1 cellular context compared by ENCODE assay signal in the genomic region with DNA sequence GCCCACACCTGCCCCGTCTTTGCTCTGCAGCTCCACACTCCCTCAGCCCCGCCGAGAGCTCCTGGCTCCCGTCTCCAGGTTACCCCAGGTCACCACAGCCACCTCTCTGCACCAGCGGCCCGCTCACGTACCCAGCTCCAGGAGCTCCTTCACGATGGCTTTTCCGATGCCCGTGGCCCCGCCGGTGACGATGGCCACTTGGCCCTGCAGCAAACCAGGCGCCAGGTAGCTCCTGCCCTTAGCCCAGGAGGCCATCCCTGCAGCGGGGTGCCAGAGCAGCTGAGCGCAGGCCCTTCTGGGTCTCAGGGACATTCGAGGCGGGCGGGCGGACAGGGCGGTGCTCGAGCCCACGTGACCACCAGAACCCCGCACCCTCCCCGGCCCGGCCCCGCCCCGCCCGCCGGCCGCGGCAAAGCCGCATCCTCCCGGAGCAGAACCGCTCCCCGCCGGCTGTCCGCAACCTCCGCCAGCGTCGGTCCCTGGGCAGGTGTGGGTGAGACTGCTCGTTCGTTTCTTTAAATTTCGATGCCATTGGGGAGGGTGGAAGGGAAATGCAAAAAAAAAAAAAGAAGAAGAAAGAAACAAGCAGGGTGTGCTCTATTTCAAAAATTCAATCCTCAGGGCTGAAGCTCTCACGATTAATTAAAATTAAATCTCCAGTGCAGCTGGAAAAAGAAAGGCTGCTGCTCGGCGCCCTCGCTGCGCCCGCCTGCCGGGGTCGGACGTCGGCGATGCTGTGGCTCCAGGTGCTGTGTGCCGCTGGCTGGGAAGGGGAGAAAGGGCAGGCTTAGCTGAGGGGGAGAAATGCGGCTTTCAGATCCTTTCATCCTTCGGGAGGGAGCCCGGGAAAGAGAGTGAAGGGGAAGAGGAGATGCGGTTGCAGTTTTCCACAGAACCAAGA.
TF ChIP-seq lines count a peak whose summit lies in the region.

A gene (minus strand): TSS at position 323 of the 901 bp plus-strand sequence. CDS start 68 bp downstream, at position 255.
A gene with protein sequence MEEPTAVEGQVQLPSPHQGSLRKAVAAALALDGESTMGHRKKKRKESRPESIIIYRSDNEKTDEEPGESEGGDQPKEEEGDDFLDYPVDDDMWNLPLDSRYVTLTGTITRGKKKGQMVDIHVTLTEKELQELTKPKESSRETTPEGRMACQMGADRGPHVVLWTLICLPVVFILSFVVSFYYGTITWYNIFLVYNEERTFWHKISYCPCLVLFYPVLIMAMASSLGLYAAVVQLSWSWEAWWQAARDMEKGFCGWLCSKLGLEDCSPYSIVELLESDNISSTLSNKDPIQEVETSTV (plus strand): TSS at position 433 of the 901 bp plus-strand sequence. CDS start 14,045 bp downstream, outside the sequence.

TF ChIP-seq in HepG2, 621 proteins besides CTCF, POLR2A, EP300 and RAD21 (continued from another document and continues in another):
- TF ChIP-seq, protein P1, sequence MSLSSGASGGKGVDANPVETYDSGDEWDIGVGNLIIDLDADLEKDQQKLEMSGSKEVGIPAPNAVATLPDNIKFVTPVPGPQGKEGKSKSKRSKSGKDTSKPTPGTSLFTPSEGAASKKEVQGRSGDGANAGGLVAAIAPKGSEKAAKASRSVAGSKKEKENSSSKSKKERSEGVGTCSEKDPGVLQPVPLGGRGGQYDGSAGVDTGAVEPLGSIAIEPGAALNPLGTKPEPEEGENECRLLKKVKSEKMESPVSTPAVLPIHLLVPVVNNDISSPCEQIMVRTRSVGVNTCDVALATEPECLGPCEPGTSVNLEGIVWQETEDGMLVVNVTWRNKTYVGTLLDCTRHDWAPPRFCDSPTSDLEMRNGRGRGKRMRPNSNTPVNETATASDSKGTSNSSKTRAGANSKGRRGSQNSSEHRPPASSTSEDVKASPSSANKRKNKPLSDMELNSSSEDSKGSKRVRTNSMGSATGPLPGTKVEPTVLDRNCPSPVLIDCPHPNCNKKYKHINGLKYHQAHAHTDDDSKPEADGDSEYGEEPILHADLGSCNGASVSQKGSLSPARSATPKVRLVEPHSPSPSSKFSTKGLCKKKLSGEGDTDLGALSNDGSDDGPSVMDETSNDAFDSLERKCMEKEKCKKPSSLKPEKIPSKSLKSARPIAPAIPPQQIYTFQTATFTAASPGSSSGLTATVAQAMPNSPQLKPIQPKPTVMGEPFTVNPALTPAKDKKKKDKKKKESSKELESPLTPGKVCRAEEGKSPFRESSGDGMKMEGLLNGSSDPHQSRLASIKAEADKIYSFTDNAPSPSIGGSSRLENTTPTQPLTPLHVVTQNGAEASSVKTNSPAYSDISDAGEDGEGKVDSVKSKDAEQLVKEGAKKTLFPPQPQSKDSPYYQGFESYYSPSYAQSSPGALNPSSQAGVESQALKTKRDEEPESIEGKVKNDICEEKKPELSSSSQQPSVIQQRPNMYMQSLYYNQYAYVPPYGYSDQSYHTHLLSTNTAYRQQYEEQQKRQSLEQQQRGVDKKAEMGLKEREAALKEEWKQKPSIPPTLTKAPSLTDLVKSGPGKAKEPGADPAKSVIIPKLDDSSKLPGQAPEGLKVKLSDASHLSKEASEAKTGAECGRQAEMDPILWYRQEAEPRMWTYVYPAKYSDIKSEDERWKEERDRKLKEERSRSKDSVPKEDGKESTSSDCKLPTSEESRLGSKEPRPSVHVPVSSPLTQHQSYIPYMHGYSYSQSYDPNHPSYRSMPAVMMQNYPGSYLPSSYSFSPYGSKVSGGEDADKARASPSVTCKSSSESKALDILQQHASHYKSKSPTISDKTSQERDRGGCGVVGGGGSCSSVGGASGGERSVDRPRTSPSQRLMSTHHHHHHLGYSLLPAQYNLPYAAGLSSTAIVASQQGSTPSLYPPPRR (CRISPR knock-in tag; IDR thresholded peaks at IDR 0.05; ENCODE audit: borderline replicate concordance): peak; percentile 82
- TF ChIP-seq ZNF30 (CRISPR knock-in tag; IDR thresholded peaks at IDR 0.05) (no peak), ZNF775 (CRISPR knock-in tag; IDR thresholded peaks at IDR 0.05; ENCODE audit: borderline replicate concordance) (no peak), ZNF652 (CRISPR knock-in tag; IDR thresholded peaks at IDR 0.05; ENCODE audit: borderline replicate concordance, low read depth) (no peak), NAIF1 (CRISPR knock-in tag; IDR thresholded peaks at IDR 0.05; ENCODE audit: borderline replicate concordance) (no peak; the same call in 1 of the 2 replicates), RELA (CRISPR knock-in tag; IDR thresholded peaks at IDR 0.05) (0 out of 2 replicates have a peak, but pooled peaks have one; percentile 44), ZNF788 (CRISPR knock-in tag; IDR thresholded peaks at IDR 0.05; ENCODE audit: borderline replicate concordance) (peak; percentile 98), HCFC1 (IDR thresholded peaks at IDR 0.05; ENCODE audit: low read depth, low read length) (no peak), BHLHE40 (IDR thresholded peaks at IDR 0.05; ENCODE audit: low read length) (no peak; the same call in 1 of the 2 replicates), ARNT2 (CRISPR knock-in tag; IDR thresholded peaks at IDR 0.05; ENCODE audit: low read depth) (peak; percentile 98), ZNF747 (CRISPR knock-in tag; IDR thresholded peaks at IDR 0.05; ENCODE audit: borderline replicate concordance) (peak; percentile 96)
- TF ChIP-seq, protein P2, sequence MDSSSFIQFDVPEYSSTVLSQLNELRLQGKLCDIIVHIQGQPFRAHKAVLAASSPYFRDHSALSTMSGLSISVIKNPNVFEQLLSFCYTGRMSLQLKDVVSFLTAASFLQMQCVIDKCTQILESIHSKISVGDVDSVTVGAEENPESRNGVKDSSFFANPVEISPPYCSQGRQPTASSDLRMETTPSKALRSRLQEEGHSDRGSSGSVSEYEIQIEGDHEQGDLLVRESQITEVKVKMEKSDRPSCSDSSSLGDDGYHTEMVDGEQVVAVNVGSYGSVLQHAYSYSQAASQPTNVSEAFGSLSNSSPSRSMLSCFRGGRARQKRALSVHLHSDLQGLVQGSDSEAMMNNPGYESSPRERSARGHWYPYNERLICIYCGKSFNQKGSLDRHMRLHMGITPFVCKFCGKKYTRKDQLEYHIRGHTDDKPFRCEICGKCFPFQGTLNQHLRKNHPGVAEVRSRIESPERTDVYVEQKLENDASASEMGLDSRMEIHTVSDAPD (CRISPR knock-in tag; IDR thresholded peaks at IDR 0.05): peak; percentile 80
- TF ChIP-seq, protein P3, sequence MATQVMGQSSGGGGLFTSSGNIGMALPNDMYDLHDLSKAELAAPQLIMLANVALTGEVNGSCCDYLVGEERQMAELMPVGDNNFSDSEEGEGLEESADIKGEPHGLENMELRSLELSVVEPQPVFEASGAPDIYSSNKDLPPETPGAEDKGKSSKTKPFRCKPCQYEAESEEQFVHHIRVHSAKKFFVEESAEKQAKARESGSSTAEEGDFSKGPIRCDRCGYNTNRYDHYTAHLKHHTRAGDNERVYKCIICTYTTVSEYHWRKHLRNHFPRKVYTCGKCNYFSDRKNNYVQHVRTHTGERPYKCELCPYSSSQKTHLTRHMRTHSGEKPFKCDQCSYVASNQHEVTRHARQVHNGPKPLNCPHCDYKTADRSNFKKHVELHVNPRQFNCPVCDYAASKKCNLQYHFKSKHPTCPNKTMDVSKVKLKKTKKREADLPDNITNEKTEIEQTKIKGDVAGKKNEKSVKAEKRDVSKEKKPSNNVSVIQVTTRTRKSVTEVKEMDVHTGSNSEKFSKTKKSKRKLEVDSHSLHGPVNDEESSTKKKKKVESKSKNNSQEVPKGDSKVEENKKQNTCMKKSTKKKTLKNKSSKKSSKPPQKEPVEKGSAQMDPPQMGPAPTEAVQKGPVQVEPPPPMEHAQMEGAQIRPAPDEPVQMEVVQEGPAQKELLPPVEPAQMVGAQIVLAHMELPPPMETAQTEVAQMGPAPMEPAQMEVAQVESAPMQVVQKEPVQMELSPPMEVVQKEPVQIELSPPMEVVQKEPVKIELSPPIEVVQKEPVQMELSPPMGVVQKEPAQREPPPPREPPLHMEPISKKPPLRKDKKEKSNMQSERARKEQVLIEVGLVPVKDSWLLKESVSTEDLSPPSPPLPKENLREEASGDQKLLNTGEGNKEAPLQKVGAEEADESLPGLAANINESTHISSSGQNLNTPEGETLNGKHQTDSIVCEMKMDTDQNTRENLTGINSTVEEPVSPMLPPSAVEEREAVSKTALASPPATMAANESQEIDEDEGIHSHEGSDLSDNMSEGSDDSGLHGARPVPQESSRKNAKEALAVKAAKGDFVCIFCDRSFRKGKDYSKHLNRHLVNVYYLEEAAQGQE (IDR thresholded peaks at IDR 0.05; ENCODE audit: borderline replicate concordance in 1 of 2, low read depth in 1 of 2, low read length in 2 of 2): peak in 1 of 2 experiments; percentile 75; a peak in 1 of 4 replicates
- TF ChIP-seq, protein P4, sequence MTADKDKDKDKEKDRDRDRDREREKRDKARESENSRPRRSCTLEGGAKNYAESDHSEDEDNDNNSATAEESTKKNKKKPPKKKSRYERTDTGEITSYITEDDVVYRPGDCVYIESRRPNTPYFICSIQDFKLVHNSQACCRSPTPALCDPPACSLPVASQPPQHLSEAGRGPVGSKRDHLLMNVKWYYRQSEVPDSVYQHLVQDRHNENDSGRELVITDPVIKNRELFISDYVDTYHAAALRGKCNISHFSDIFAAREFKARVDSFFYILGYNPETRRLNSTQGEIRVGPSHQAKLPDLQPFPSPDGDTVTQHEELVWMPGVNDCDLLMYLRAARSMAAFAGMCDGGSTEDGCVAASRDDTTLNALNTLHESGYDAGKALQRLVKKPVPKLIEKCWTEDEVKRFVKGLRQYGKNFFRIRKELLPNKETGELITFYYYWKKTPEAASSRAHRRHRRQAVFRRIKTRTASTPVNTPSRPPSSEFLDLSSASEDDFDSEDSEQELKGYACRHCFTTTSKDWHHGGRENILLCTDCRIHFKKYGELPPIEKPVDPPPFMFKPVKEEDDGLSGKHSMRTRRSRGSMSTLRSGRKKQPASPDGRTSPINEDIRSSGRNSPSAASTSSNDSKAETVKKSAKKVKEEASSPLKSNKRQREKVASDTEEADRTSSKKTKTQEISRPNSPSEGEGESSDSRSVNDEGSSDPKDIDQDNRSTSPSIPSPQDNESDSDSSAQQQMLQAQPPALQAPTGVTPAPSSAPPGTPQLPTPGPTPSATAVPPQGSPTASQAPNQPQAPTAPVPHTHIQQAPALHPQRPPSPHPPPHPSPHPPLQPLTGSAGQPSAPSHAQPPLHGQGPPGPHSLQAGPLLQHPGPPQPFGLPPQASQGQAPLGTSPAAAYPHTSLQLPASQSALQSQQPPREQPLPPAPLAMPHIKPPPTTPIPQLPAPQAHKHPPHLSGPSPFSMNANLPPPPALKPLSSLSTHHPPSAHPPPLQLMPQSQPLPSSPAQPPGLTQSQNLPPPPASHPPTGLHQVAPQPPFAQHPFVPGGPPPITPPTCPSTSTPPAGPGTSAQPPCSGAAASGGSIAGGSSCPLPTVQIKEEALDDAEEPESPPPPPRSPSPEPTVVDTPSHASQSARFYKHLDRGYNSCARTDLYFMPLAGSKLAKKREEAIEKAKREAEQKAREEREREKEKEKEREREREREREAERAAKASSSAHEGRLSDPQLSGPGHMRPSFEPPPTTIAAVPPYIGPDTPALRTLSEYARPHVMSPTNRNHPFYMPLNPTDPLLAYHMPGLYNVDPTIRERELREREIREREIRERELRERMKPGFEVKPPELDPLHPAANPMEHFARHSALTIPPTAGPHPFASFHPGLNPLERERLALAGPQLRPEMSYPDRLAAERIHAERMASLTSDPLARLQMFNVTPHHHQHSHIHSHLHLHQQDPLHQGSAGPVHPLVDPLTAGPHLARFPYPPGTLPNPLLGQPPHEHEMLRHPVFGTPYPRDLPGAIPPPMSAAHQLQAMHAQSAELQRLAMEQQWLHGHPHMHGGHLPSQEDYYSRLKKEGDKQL (CRISPR knock-in tag; IDR thresholded peaks at IDR 0.05; ENCODE audit: low read depth): peak; percentile 43
- TF ChIP-seq, protein P5, sequence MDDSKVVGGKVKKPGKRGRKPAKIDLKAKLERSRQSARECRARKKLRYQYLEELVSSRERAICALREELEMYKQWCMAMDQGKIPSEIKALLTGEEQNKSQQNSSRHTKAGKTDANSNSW (CRISPR knock-in tag; IDR thresholded peaks at IDR 0.05; ENCODE audit: borderline replicate concordance): peak; percentile 90
- TF ChIP-seq, protein P6, sequence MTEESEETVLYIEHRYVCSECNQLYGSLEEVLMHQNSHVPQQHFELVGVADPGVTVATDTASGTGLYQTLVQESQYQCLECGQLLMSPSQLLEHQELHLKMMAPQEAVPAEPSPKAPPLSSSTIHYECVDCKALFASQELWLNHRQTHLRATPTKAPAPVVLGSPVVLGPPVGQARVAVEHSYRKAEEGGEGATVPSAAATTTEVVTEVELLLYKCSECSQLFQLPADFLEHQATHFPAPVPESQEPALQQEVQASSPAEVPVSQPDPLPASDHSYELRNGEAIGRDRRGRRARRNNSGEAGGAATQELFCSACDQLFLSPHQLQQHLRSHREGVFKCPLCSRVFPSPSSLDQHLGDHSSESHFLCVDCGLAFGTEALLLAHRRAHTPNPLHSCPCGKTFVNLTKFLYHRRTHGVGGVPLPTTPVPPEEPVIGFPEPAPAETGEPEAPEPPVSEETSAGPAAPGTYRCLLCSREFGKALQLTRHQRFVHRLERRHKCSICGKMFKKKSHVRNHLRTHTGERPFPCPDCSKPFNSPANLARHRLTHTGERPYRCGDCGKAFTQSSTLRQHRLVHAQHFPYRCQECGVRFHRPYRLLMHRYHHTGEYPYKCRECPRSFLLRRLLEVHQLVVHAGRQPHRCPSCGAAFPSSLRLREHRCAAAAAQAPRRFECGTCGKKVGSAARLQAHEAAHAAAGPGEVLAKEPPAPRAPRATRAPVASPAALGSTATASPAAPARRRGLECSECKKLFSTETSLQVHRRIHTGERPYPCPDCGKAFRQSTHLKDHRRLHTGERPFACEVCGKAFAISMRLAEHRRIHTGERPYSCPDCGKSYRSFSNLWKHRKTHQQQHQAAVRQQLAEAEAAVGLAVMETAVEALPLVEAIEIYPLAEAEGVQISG (CRISPR knock-in tag; IDR thresholded peaks at IDR 0.05): peak; percentile 90
